In genomic region chr3:190541560-190541959, GRCh38 we compare ENCODE assay signal across 28 cellular contexts.
"Had no signal": no experiment of that assay in that cellular context is flagged by ENCODE, and none has a peak within 500 bp of the region (broad histone marks: within the 10 kb centered on the region; RNA-seq: fewer than 3 reads in every experiment).

No MANE protein-coding gene starts in this region.

- DNase-seq: dermis blood vessel endothelial cell; effector memory CD4-positive, alpha-beta T cell; erythroblast; esophagus squamous epithelium; foreskin melanocyte; glutamatergic neuron; heart right ventricle; hippocampal formation; left colon; left ventricle myocardium superior; natural killer cell; occipital lobe; pancreas; sigmoid colon; stimulated activated CD4-positive, alpha-beta T cell treated with anti-CD3 and anti-CD28 coated beads, Interleukin-2, amount 100 ng/mL, for 24 hours; stimulated activated CD4-positive, alpha-beta T cell treated with anti-CD3 and anti-CD28 coated beads, Interleukin-4, amount 100 ng/mL, for 24 hours; stimulated activated naive CD8-positive, alpha-beta T cell treated with anti-CD3 and anti-CD28 coated beads, Interleukin-15, Interleukin-2, amounts not matched to agents 100 U/mL and 50 U/mL, for 24 hours; substantia nigra; upper lobe of left lung had no signal

- H3K27ac ChIP-seq: coronary artery, esophagus squamous epithelium, heart right ventricle, pancreas, right atrium auricular region, sigmoid colon, thoracic aorta, tibial nerve, upper lobe of left lung had no signal

- H3K36me3 ChIP-seq: esophagus squamous epithelium, heart right ventricle, pancreas, right atrium auricular region, sigmoid colon, thoracic aorta, tibial nerve, upper lobe of left lung had no signal

- FAIRE-seq: endothelial cell of umbilical vein, islet of Langerhans, pancreas, urothelium cell line had no signal

- H3K27me3 ChIP-seq: esophagus squamous epithelium, heart right ventricle, pancreas, right atrium auricular region, sigmoid colon, tibial nerve, upper lobe of left lung had no signal

- H3K4me1 ChIP-seq: pancreas, right atrium auricular region, sigmoid colon, upper lobe of left lung had no signal

- H3K9me3 ChIP-seq: esophagus squamous epithelium, heart right ventricle, pancreas, right atrium auricular region, sigmoid colon, thoracic aorta, tibial nerve, upper lobe of left lung had no signal

- H3K4me3 ChIP-seq: coronary artery, esophagus squamous epithelium, heart right ventricle, lung, pancreas, right atrium auricular region, sigmoid colon, thoracic aorta, tibial nerve, upper lobe of left lung had no signal

- ATAC-seq: heart right ventricle; left colon; left ventricle myocardium superior; natural killer cell; pancreas; stimulated activated memory B cell treated with anti-CD40 and anti-IgM and Interleukin-4, amounts not matched to agents 10 μg/mL and 1 μg/mL and 100 μg/mL, for 72 hours; stimulated activated naive CD8-positive, alpha-beta T cell treated with anti-CD3 and anti-CD28 coated beads, Interleukin-15, Interleukin-2, amounts not matched to agents 100 U/mL and 50 U/mL, for 24 hours had no signal
